ENCODE assay signal across 10 cellular contexts in the genomic region with DNA sequence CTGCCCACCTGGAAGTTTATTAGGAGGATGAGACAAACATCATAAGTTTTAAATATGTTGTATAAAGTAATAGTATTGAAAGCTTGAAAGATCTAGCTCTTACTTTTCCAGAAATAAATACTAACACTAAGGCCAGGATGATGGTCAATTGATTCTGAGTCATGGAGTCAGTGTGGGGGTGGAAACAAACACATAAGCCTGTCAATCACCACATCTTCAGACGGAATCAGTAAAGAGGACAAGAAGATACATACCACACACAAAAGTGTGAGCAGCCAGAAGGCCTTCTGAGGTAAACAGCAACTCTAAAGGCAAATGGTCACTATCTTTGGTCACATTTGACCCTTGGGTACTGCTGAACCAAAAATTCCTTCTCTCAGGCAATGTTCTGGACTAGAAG.
"Had no signal": no experiment of that assay in that cellular context is flagged by ENCODE, and none has a peak within 500 bp of the region (broad histone marks: within the 10 kb centered on the region; RNA-seq: fewer than 3 reads in every experiment).

No MANE protein-coding gene starts in this region.

- H3K36me3 ChIP-seq: HAP-1 had no signal

- H3K4me2 ChIP-seq: GM23338 had no signal

- H3K9me3 ChIP-seq: HAP-1 had no signal

- FAIRE-seq: H1, H54 had no signal

- H2AFZ ChIP-seq: GM23248, GM23338 had no signal

- H3K9ac ChIP-seq: GM23248 had no signal

- H3K27ac ChIP-seq: GM23248 had no signal

- ATAC-seq: GM23338, HCT116 had no signal

- H3K4me3 ChIP-seq: GM23248, GM23338, HAP-1 had no signal

- DNase-seq: GM23248, GOT3, H7, H9, HFFc6 had no signal
